Comparison of ENCODE assay signal across 14 cellular contexts in genomic region chr14:53167602-53168328, GRCh38. TPM values are rescaled to one million over a fixed set of nuclear protein-coding genes. Genes with fewer than 3 reads are reported as not detected.
DNase-seq lines count a peak whose midpoint lies in the region; ATAC-seq and TF ChIP-seq lines count a peak whose summit lies in the region.
"Had no signal": no experiment of that assay in that cellular context is flagged by ENCODE, and none has a peak within 500 bp of the region (broad histone marks: within the 10 kb centered on the region; RNA-seq: fewer than 3 reads in every experiment).

No MANE protein-coding gene starts in this region.

- H3K4me3 Mint-ChIP-seq in naive thymus-derived CD8-positive, alpha-beta T cell: no peak overlapping the region
- H3K4me3 Mint-ChIP-seq: activated naive CD4-positive, alpha-beta T cell treated with anti-CD3 and anti-CD28 coated beads for 36 hours; T-cell had no signal

- H3K4me2 ChIP-seq in SK-N-SH (no peak overlapping the region), smooth muscle cell (peak overlapping the region; percentile 3)

- H3K36me3 ChIP-seq in SK-N-SH (replicated peaks in 1 of 2; ENCODE audit: control insufficient read depth in 1 of 2, insufficient read depth in 2 of 2, low read length in 1 of 2) (no peaks in the 10 kb centered on the region), left ventricle myocardium inferior (no peaks in the 10 kb centered on the region), smooth muscle cell (ENCODE audit: low read depth) (no peaks in the 10 kb centered on the region)

- TF ChIP-seq RAD21 in SK-N-SH (IDR thresholded peaks at IDR 0.05; ENCODE audit: low read length): no peak

- H3F3A ChIP-seq in SK-N-SH (replicated peaks; ENCODE audit: insufficient read depth) (no peaks in the 10 kb centered on the region), smooth muscle cell (ENCODE audit: low read depth) (no peaks in the 10 kb centered on the region)

- H3K4me1 Mint-ChIP-seq in naive thymus-derived CD8-positive, alpha-beta T cell: peaks cover 0 to 5% (median 0%) of the 10 kb centered on the region in 4 donors
- H3K4me1 Mint-ChIP-seq: T-cell had no signal

- H3K9me3 ChIP-seq in SK-N-SH (no peaks in the 10 kb centered on the region), left ventricle myocardium inferior (replicated peaks) (no peaks in the 10 kb centered on the region), smooth muscle cell (replicated peaks; ENCODE audit: low read depth) (no peaks in the 10 kb centered on the region)

- H4K20me1 ChIP-seq in SK-N-SH (ENCODE audit: insufficient read depth): no peaks in the 10 kb centered on the region
- H4K20me1 ChIP-seq in smooth muscle cell (ENCODE audit: low read depth): no peaks in the 10 kb centered on the region

- TF ChIP-seq EP300 in SK-N-SH (IDR thresholded peaks at IDR 0.05; ENCODE audit: borderline replicate concordance in 1 of 2, low read depth in 1 of 2, low read length in 1 of 2): no peak

- no peaks in the 10 kb centered on the region for H3K27me3 Mint-ChIP-seq in naive thymus-derived CD8-positive, alpha-beta T cell
- H3K27me3 Mint-ChIP-seq: T-cell had no signal

- no peaks in the 10 kb centered on the region for H3K27me3 ChIP-seq in SK-N-SH (ENCODE audit: insufficient read depth)
- H3K27me3 ChIP-seq in left ventricle myocardium inferior (ENCODE audit: low read depth): no peaks in the 10 kb centered on the region
- no peaks in the 10 kb centered on the region for H3K27me3 ChIP-seq in smooth muscle cell (ENCODE audit: low read depth)

- H3K9me2 ChIP-seq in SK-N-SH: no peaks in the 10 kb centered on the region

- POLR2A ChIA-PET in SK-N-SH (lab: Yijun Ruan, JAX): no interaction called here
- POLR2A ChIA-PET in naive thymus-derived CD8-positive, alpha-beta T cell (lab: Charles Lee): no interaction called here

- H3K9me3 Mint-ChIP-seq in naive thymus-derived CD8-positive, alpha-beta T cell: peaks cover 0 to 9% (median 2%) of the 10 kb centered on the region in 9 donors

- H3K4me3 ChIP-seq in SK-N-SH (ENCODE audit: low read depth in 2 of 2, low read length in 1 of 2) (no peak overlapping the region), left ventricle myocardium inferior (no peak overlapping the region), smooth muscle cell (no peak overlapping the region)

- H3K27ac Mint-ChIP-seq in naive thymus-derived CD8-positive, alpha-beta T cell: peak overlapping the region in 1 of 10 donors; percentile 45
- H3K27ac Mint-ChIP-seq: activated naive CD4-positive, alpha-beta T cell treated with anti-CD3 and anti-CD28 coated beads for 36 hours; T-cell had no signal

- H3K79me2 ChIP-seq in SK-N-SH (ENCODE audit: insufficient read depth) (no peaks in the 10 kb centered on the region), smooth muscle cell (ENCODE audit: low read depth) (no peaks in the 10 kb centered on the region)

- H3K27ac ChIP-seq in SK-N-SH (ENCODE audit: low read depth in 2 of 2, low read length in 1 of 2) (no peak overlapping the region), left ventricle myocardium inferior (replicated peaks) (peak overlapping the region; percentile 57), smooth muscle cell (ENCODE audit: low read depth) (no peak overlapping the region)

- H3K9ac ChIP-seq in SK-N-SH: no peak overlapping the region
- H3K9ac ChIP-seq in smooth muscle cell (ENCODE audit: low read depth): no peak overlapping the region

- peak overlapping the region; percentile 60; the same call in 1 of the 2 replicates for H2AFZ ChIP-seq in SK-N-SH (ENCODE audit: low read depth)
- H2AFZ ChIP-seq in smooth muscle cell (ENCODE audit: low read depth): peak overlapping the region; percentile 36

- H3K36me3 Mint-ChIP-seq in naive thymus-derived CD8-positive, alpha-beta T cell: peaks cover 0 to 5% (median 0%) of the 10 kb centered on the region in 3 donors

- intact Hi-C loops in left ventricle myocardium inferior (cut with micrococcal nuclease): no loop called here

- ATAC-seq in naive thymus-derived CD8-positive, alpha-beta T cell: no peak
- ATAC-seq: T-cell had no signal

- TF ChIP-seq CTCF in SK-N-SH (IDR thresholded peaks at IDR 0.05): no peak
- no peak for TF ChIP-seq CTCF in left ventricle myocardium inferior (IDR thresholded peaks at IDR 0.05; ENCODE audit: borderline replicate concordance)
- TF ChIP-seq CTCF in smooth muscle cell (IDR thresholded peaks at IDR 0.05; ENCODE audit: borderline replicate concordance, insufficient read depth, poor library complexity, severe bottlenecking): no peak

- DNase-seq in GM03348 (ENCODE audit: low spot score): peak; percentile 65
- no peak for DNase-seq in SK-N-SH
- no peak for DNase-seq in left ventricle myocardium inferior
- no peak for DNase-seq in smooth muscle cell (lab: John Stamatoyannopoulos, UW; ENCODE audit: unreplicated experiment)
- no peak for DNase-seq in NCI-H510A treated with DMSO at 0.1 percent for 48 hours (lab: John Stamatoyannopoulos, UW)
- no peak for DNase-seq in naive thymus-derived CD8-positive, alpha-beta T cell
- no peak for DNase-seq in NCI-H1417 (lab: John Stamatoyannopoulos, UW)
- no peak for DNase-seq in kidney tubule cell (ENCODE audit: low spot score)
- DNase-seq: activated CD4-positive, alpha-beta T cell treated with anti-CD3 and anti-CD28 coated beads for 1 hour; activated naive CD4-positive, alpha-beta T cell treated with anti-CD3 and anti-CD28 coated beads for 36 hours; effector memory CD4-positive, alpha-beta T cell; NCI-H226; occipital lobe; T-cell had no signal

- 61% methylated on average over 4 of the region's 4 CpGs for WGBS in SK-N-SH (ENCODE audit: low lambda C conversion rate)
- WGBS in smooth muscle cell (ENCODE audit: low lambda C conversion rate): 68% methylated on average over 4 of the region's 4 CpGs

- CTCF ChIA-PET in SK-N-SH (lab: Yijun Ruan, JAX): interaction anchor here (1.1 kb wide), 1 partner anchor 16 kb away, joined by 3 read pairs; no protein-coding TSS in a partner anchor

- H3K4me1 ChIP-seq in SK-N-SH (ENCODE audit: control insufficient read depth in 1 of 2, insufficient read depth in 2 of 2, low read depth in 1 of 2, low read length in 1 of 2): no peaks in the 10 kb centered on the region
- no peaks in the 10 kb centered on the region for H3K4me1 ChIP-seq in left ventricle myocardium inferior
- H3K4me1 ChIP-seq in smooth muscle cell (ENCODE audit: low read depth): no peaks in the 10 kb centered on the region

TF ChIP-seq in SK-N-SH, 30 proteins besides CTCF, POLR2A, EP300 and RAD21:
- no peak for TF ChIP-seq SIN3A (IDR thresholded peaks at IDR 0.05; ENCODE audit: borderline replicate concordance, low read depth, low read length)
TF ChIP-seq in SK-N-SH: peak in this region for 0.

RNA-seq across cellular contexts. Expression of gene DDHD1, which starts 14.6 kb away (rescaled TPM):
- polyA plus RNA-seq in SK-N-SH (2012; rRNA removed) (1.9 and 2.6 TPM in 2 replicates), smooth muscle cell (3.1 and 4.0 TPM in 2 replicates)
- 2.5 and 2.6 TPM in 2 replicates for polyA plus RNA-seq in SK-N-SH (2012; cell fraction: cytosol; rRNA removed)
- polyA plus RNA-seq in SK-N-SH (2012; cell fraction: nucleus; rRNA removed): 2.8 and 6.3 TPM in 2 replicates
- total RNA-seq in left ventricle myocardium inferior (6.7 TPM), smooth muscle cell (7.8 and 12.2 TPM in 2 replicates)
- 10 to 100 TPM; 50.9 to 53.1 TPM for total RNA-seq in naive thymus-derived CD8-positive, alpha-beta T cell
- polyA plus RNA-seq in naive thymus-derived CD8-positive, alpha-beta T cell: 1 to 10 TPM; 4.3 to 6.4 (median 5.7) TPM
